In the genomic region with DNA sequence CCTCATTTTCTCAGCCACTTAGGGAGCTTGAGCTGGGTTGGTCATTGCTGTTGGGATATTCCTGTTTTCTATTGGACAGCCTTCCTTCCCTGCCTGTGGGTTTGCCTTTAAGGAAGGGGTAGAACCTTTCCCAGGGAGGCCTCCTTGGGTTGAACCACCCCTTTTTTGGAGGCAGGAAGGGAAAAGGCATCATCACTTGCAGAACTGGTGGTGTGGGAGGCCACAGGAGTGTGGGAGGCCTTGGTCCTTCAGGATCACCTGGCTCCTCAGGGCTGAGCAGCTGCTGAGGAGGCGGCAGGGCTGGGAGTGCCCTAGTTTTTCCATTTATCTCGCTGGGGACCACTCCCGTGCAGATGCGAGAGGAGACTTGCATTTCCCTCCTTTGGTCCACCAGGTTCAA, we compare ENCODE assay signal across 8 cellular contexts. TPM values are rescaled to one million over a fixed set of nuclear protein-coding genes. Genes with fewer than 3 reads are reported as not detected.
DNase-seq lines count a peak whose midpoint lies in the region; ATAC-seq, FAIRE-seq and TF ChIP-seq lines count a peak whose summit lies in the region.

No MANE protein-coding gene starts in this region.

- H3K9ac ChIP-seq in HepG2 (ENCODE audit: insufficient read depth, low read depth, low read length) = peak overlapping the region; percentile 66

- no peak for ATAC-seq in activated CD8-positive, alpha-beta memory T cell treated with anti-CD3 and anti-CD28 coated beads, Interleukin-2, amount 10 ng/mL, durations not matched to agents 7 days and 5 days
- ATAC-seq in activated CD8-positive, alpha-beta T cell treated with anti-CD3 and anti-CD28 coated beads, Interleukin-2, amount 10 ng/mL, durations not matched to agents 7 days and 5 days = no peak
- peak; percentile 3 for ATAC-seq in HepG2

- no peak for TF ChIP-seq EP300 in HepG2 (IDR thresholded peaks at IDR 0.05; ENCODE audit: low read depth in 2 of 2, low read length in 2 of 2)
- TF ChIP-seq EP300 in HepG2 (CRISPR knock-in tag; IDR thresholded peaks at IDR 0.05; ENCODE audit: borderline replicate concordance) = no peak

- H3K36me3 ChIP-seq in HepG2 (replicated peaks in 1 of 2; ENCODE audit: control insufficient read depth in 1 of 2, insufficient read depth in 2 of 2, low read length in 2 of 2) = peaks cover 2 to 6% of the 10 kb centered on the region in 2 experiments; a peak in 2 of 5 replicates
- peaks cover 20 to 27% of the 10 kb centered on the region in 2 donors for H3K36me3 ChIP-seq in thyroid gland

- DNase-seq in activated CD8-positive, alpha-beta memory T cell treated with anti-CD3 and anti-CD28 coated beads, Interleukin-2, amount 10 ng/mL, durations not matched to agents 7 days and 5 days = no peak
- DNase-seq in activated CD8-positive, alpha-beta memory T cell treated with anti-CD3 and anti-CD28 coated beads, Interleukin-2, amount 50 U/mL, for 4 hours = no peak
- DNase-seq in activated CD8-positive, alpha-beta T cell treated with anti-CD3 and anti-CD28 coated beads, Interleukin-2, amount 10 ng/mL, durations not matched to agents 7 days and 5 days = no peak
- no peak for DNase-seq in HepG2 (ENCODE audit: low spot score)
- no peak for DNase-seq in thyroid gland
- no peak for DNase-seq in NCI-H1436 (lab: John Stamatoyannopoulos, UW)
- DNase-seq in NCI-H510A (lab: John Stamatoyannopoulos, UW) = no peak
- no peak for DNase-seq in NCI-H1092 treated with DMSO at 0.1 percent for 48 hours (lab: John Stamatoyannopoulos, UW)

- TF ChIP-seq CTCF in HepG2 (CRISPR knock-in tag; IDR thresholded peaks at IDR 0.05) (no peak), thyroid gland (IDR thresholded peaks at IDR 0.05) (no peak)

- CTCF ChIA-PET in activated CD8-positive, alpha-beta memory T cell treated with anti-CD3 and anti-CD28 coated beads, Interleukin-2, amount 10 ng/mL, durations not matched to agents 7 days and 5 days (lab: Charles Lee) = interaction anchor here (0.6 to 43.7 kb wide), 18 partner anchors 10 to 492 kb away, joined by 3 to 1550 read pairs (median 4); a partner anchor contains a TSS
- CTCF ChIA-PET in activated CD8-positive, alpha-beta T cell treated with anti-CD3 and anti-CD28 coated beads, Interleukin-2, amount 10 ng/mL, durations not matched to agents 7 days and 5 days (lab: Charles Lee) = interaction anchor here (1.4 to 33.2 kb wide), 12 partner anchors 9 to 216 kb away, joined by 3 to 1507 read pairs (median 4); a partner anchor contains a TSS
- CTCF ChIA-PET in HepG2 (lab: Yijun Ruan, JAX; ENCODE audit: low intra/inter-chr PET ratio, low total read pairs) = interaction anchor here (0.8 to 2.2 kb wide), 2 partner anchors 40 to 230 kb away, joined by 5 to 32 read pairs; no protein-coding TSS in a partner anchor

- H3K36me3 Mint-ChIP-seq in activated CD8-positive, alpha-beta memory T cell treated with anti-CD3 and anti-CD28 coated beads, Interleukin-2, amount 10 ng/mL, durations not matched to agents 7 days and 5 days = peaks cover 9% of the 10 kb centered on the region
- H3K36me3 Mint-ChIP-seq in activated CD8-positive, alpha-beta T cell treated with anti-CD3 and anti-CD28 coated beads, Interleukin-2, amount 10 ng/mL, durations not matched to agents 7 days and 5 days (ENCODE audit: low read depth) = peaks cover 32% of the 10 kb centered on the region

- H3K9me3 Mint-ChIP-seq in activated CD8-positive, alpha-beta memory T cell treated with anti-CD3 and anti-CD28 coated beads, Interleukin-2, amount 10 ng/mL, durations not matched to agents 7 days and 5 days (ENCODE audit: low read depth) = no peaks in the 10 kb centered on the region
- no peaks in the 10 kb centered on the region for H3K9me3 Mint-ChIP-seq in activated CD8-positive, alpha-beta T cell treated with anti-CD3 and anti-CD28 coated beads, Interleukin-2, amount 10 ng/mL, durations not matched to agents 7 days and 5 days (ENCODE audit: insufficient read depth)

- H3K79me2 ChIP-seq in HepG2 (ENCODE audit: insufficient read depth, low read length) = no peaks in the 10 kb centered on the region

- H3K4me3 ChIP-seq in HepG2 (replicated peaks in 1 of 3; ENCODE audit: insufficient read depth in 1 of 3, low read depth in 2 of 3, low read length in 3 of 3) (peak overlapping the region; percentile 91 to 98 (median 95)), thyroid gland (replicated peaks in 1 of 3) (no peak overlapping the region)

- no peaks in the 10 kb centered on the region for H3K27me3 Mint-ChIP-seq in activated CD8-positive, alpha-beta memory T cell treated with anti-CD3 and anti-CD28 coated beads, Interleukin-2, amount 10 ng/mL, durations not matched to agents 7 days and 5 days
- H3K27me3 Mint-ChIP-seq in activated CD8-positive, alpha-beta T cell treated with anti-CD3 and anti-CD28 coated beads, Interleukin-2, amount 10 ng/mL, durations not matched to agents 7 days and 5 days (ENCODE audit: low read depth) = no peaks in the 10 kb centered on the region

- no peak overlapping the region for H3K27ac Mint-ChIP-seq in activated CD8-positive, alpha-beta memory T cell treated with anti-CD3 and anti-CD28 coated beads, Interleukin-2, amount 10 ng/mL, durations not matched to agents 7 days and 5 days
- H3K27ac Mint-ChIP-seq in activated CD8-positive, alpha-beta T cell treated with anti-CD3 and anti-CD28 coated beads, Interleukin-2, amount 10 ng/mL, durations not matched to agents 7 days and 5 days = no peak overlapping the region

- no peaks in the 10 kb centered on the region for H3K27me3 ChIP-seq in HepG2 (ENCODE audit: control insufficient read depth in 1 of 2, insufficient read depth in 2 of 2, low read length in 2 of 2)
- H3K27me3 ChIP-seq in thyroid gland = no peaks in the 10 kb centered on the region

- intact Hi-C loops in HepG2 (cut with micrococcal nuclease; ENCODE audit: unreplicated experiment) = loop anchor here (5.0 kb wide), 1 partner anchor 66 kb away; a partner anchor contains a TSS
- intact Hi-C loops in thyroid gland (cut with DNase I) = loop anchor here (2.0 kb wide), 1 partner anchor 38 kb away; no protein-coding TSS in a partner anchor

- H3K4me1 ChIP-seq in HepG2 (ENCODE audit: insufficient read depth, low read length) = peaks cover 18% of the 10 kb centered on the region
- H3K4me1 ChIP-seq in thyroid gland = peaks cover 10 to 15% of the 10 kb centered on the region in 2 donors

- H3K4me3 Mint-ChIP-seq in activated CD8-positive, alpha-beta memory T cell treated with anti-CD3 and anti-CD28 coated beads, Interleukin-2, amount 10 ng/mL, durations not matched to agents 7 days and 5 days = peak overlapping the region; percentile 99
- peak overlapping the region; percentile 97 for H3K4me3 Mint-ChIP-seq in activated CD8-positive, alpha-beta T cell treated with anti-CD3 and anti-CD28 coated beads, Interleukin-2, amount 10 ng/mL, durations not matched to agents 7 days and 5 days

- no peak for TF ChIP-seq POLR2A in HepG2 (IDR thresholded peaks at IDR 0.05; ENCODE audit: insufficient read depth in 1 of 2, low read depth in 2 of 2, low read length in 2 of 2)
- no peak for TF ChIP-seq POLR2A in thyroid gland (IDR thresholded peaks at IDR 0.05)

- POLR2A ChIA-PET in activated CD8-positive, alpha-beta T cell treated with anti-CD3 and anti-CD28 coated beads, Interleukin-2, amount 10 ng/mL, durations not matched to agents 7 days and 5 days (lab: Charles Lee) = interaction anchor here (1.0 to 6.7 kb wide), 4 partner anchors 10 to 55 kb away, joined by 3 to 66 read pairs (median 8); a partner anchor contains a TSS
- POLR2A ChIA-PET in HepG2 (lab: Yijun Ruan, JAX) = interaction anchor here (1.1 to 2.9 kb wide), 5 partner anchors 10 to 67 kb away, joined by 7 to 11 read pairs (median 9); a partner anchor contains a TSS

- H4K20me1 ChIP-seq in HepG2 (ENCODE audit: insufficient read depth, low read length) = no peaks in the 10 kb centered on the region

- no peak for TF ChIP-seq RAD21 in HepG2 (CRISPR knock-in tag; IDR thresholded peaks at IDR 0.05)

- 72% methylated on average over 3 of the region's 4 CpGs for WGBS in HepG2 (ENCODE audit: low lambda C conversion rate)
- WGBS in thyroid gland, 2 donors = 80 to 86% methylated on average over 4 of the region's 4 CpGs

- in situ Hi-C loops in HepG2 (cut with HindIII; ENCODE audit: extremely low pct_ligation_motif_present, low pct_unique_long_range_greater_than_20kb) = loop anchor here (5.0 kb wide), 1 partner anchor 39 kb away; no protein-coding TSS in a partner anchor

- H2AFZ ChIP-seq in HepG2 (ENCODE audit: low read length) = peak overlapping the region; percentile 98

- peak overlapping the region; percentile 88 for H3K4me2 ChIP-seq in HepG2 (ENCODE audit: low read depth, low read length)

- no peaks in the 10 kb centered on the region for H3K9me3 ChIP-seq in HepG2 (ENCODE audit: low read length)
- H3K9me3 ChIP-seq in thyroid gland = no peaks in the 10 kb centered on the region

- BruUV-seq in HepG2 (replicated peaks; lab: Mats Ljungman, UMichigan) = no TSS peak

- no peak for FAIRE-seq in HepG2 (lab: Jason Lieb, UNC)

- H3K27ac ChIP-seq in HepG2 (ENCODE audit: extremely low read length, insufficient read depth, low read length) (no peak overlapping the region), thyroid gland (peak overlapping the region in 2 of 3 donors; percentile 3 to 43)

- H3K4me1 Mint-ChIP-seq in activated CD8-positive, alpha-beta memory T cell treated with anti-CD3 and anti-CD28 coated beads, Interleukin-2, amount 10 ng/mL, durations not matched to agents 7 days and 5 days = peaks cover 46% of the 10 kb centered on the region
- peaks cover 51% of the 10 kb centered on the region for H3K4me1 Mint-ChIP-seq in activated CD8-positive, alpha-beta T cell treated with anti-CD3 and anti-CD28 coated beads, Interleukin-2, amount 10 ng/mL, durations not matched to agents 7 days and 5 days (ENCODE audit: low read depth)

RNA-seq across cellular contexts. Expression of a gene that starts 0.7 kb away (rescaled TPM):
- 10 to 100 TPM; 11.0 to 15.0 TPM for total RNA-seq in activated CD8-positive, alpha-beta memory T cell treated with anti-CD3 and anti-CD28 coated beads, Interleukin-2, amount 10 ng/mL, durations not matched to agents 7 days and 5 days
- 10 to 100 TPM; 19.0 to 19.8 TPM for total RNA-seq in activated CD8-positive, alpha-beta T cell treated with anti-CD3 and anti-CD28 coated beads, Interleukin-2, amount 10 ng/mL, durations not matched to agents 7 days and 5 days
- total RNA-seq in HepG2 (2016; rRNA removed; fragmentation: Illumina TruSeq; extraction: Trizol) (3.9 and 4.1 TPM in 2 replicates), thyroid gland (10 to 100 TPM in 3 of 4 donors, 1 to 10 TPM in 1; 8.1 to 16.0 (median 12.2) TPM)
- 0.44 and 1.0 TPM in 2 replicates for total RNA-seq in HepG2 (2016; cell fraction: cytosol; rRNA removed; fragmentation: Illumina TruSeq; extraction: Trizol; ENCODE audit: low read depth)
- total RNA-seq in HepG2 (2016; cell fraction: insoluble cytoplasmic fraction; rRNA removed; fragmentation: Illumina TruSeq; extraction: Trizol) = 3.5 and 4.3 TPM in 2 replicates
- 2.2 and 2.3 TPM in 2 replicates for total RNA-seq in HepG2 (2016; cell fraction: membrane; rRNA removed; fragmentation: Illumina TruSeq; extraction: Trizol)
- total RNA-seq in HepG2 (2016; cell fraction: nucleus; rRNA removed; fragmentation: Illumina TruSeq; extraction: Trizol) = 4.4 and 5.2 TPM in 2 replicates
- polyA plus RNA-seq in HepG2 (2011; rRNA removed) = 3.9 and 4.5 TPM in 2 replicates
- polyA plus RNA-seq in HepG2 (2011; cell fraction: cytosol; rRNA removed) = 4.0 and 4.2 TPM in 2 replicates
- 6.7 and 7.1 TPM in 2 replicates for polyA plus RNA-seq in HepG2 (2011; cell fraction: nucleus; rRNA removed)
- polyA plus RNA-seq in HepG2 (2012) = 2.4 and 3.6 TPM in 2 replicates
- polyA plus RNA-seq in HepG2 (2016; cell fraction: cytosol; fragmentation: Illumina TruSeq; extraction: Trizol; ENCODE audit: low read depth) = 0.35 TPM in 2 replicates
- 2.1 and 2.6 TPM in 2 replicates for polyA plus RNA-seq in HepG2 (2016; cell fraction: insoluble cytoplasmic fraction; fragmentation: Illumina TruSeq; extraction: Trizol; ENCODE audit: low read depth)
- 1.2 and 1.4 TPM in 2 replicates for polyA plus RNA-seq in HepG2 (2016; cell fraction: membrane; fragmentation: Illumina TruSeq; extraction: Trizol; ENCODE audit: low read depth)
- 7.6 and 8.4 TPM in 2 replicates for polyA plus RNA-seq in HepG2 (2016; cell fraction: nucleus; fragmentation: Illumina TruSeq; extraction: Trizol; ENCODE audit: insufficient read depth, low read depth)
- 10.4 and 12.2 TPM in 2 replicates for polyA minus RNA-seq in HepG2 (2011; rRNA and poly(A)+ RNA removed; ENCODE audit: low replicate concordance)
- polyA minus RNA-seq in HepG2 (2011; cell fraction: cytosol; rRNA and poly(A)+ RNA removed) = 1.5 and 2.7 TPM in 2 replicates
- 2.3 and 4.1 TPM in 2 replicates for polyA minus RNA-seq in HepG2 (2011; cell fraction: nucleus; rRNA and poly(A)+ RNA removed)

RNA-seq across cellular contexts. Expression of a gene that starts 9.5 kb away (rescaled TPM):
- 10 to 100 TPM; 10.4 to 11.1 TPM for total RNA-seq in activated CD8-positive, alpha-beta memory T cell treated with anti-CD3 and anti-CD28 coated beads, Interleukin-2, amount 10 ng/mL, durations not matched to agents 7 days and 5 days
- total RNA-seq in activated CD8-positive, alpha-beta T cell treated with anti-CD3 and anti-CD28 coated beads, Interleukin-2, amount 10 ng/mL, durations not matched to agents 7 days and 5 days = 10 to 100 TPM; 10.2 to 11.6 TPM
- 1.3 and 2.7 TPM in 2 replicates for total RNA-seq in HepG2 (2016; rRNA removed; fragmentation: Illumina TruSeq; extraction: Trizol)
- 1.7 and 1.9 TPM in 2 replicates for total RNA-seq in HepG2 (2016; cell fraction: cytosol; rRNA removed; fragmentation: Illumina TruSeq; extraction: Trizol; ENCODE audit: low read depth)
- 1.6 and 2.7 TPM in 2 replicates for total RNA-seq in HepG2 (2016; cell fraction: insoluble cytoplasmic fraction; rRNA removed; fragmentation: Illumina TruSeq; extraction: Trizol)
- 2.1 and 2.6 TPM in 2 replicates for total RNA-seq in HepG2 (2016; cell fraction: membrane; rRNA removed; fragmentation: Illumina TruSeq; extraction: Trizol)
- total RNA-seq in HepG2 (2016; cell fraction: nucleus; rRNA removed; fragmentation: Illumina TruSeq; extraction: Trizol) = 3.2 and 3.4 TPM in 2 replicates
- 2.8 and 3.0 TPM in 2 replicates for polyA plus RNA-seq in HepG2 (2011; rRNA removed)
- 1.3 and 2.3 TPM in 2 replicates for polyA plus RNA-seq in HepG2 (2011; cell fraction: cytosol; rRNA removed)
- polyA plus RNA-seq in HepG2 (2011; cell fraction: nucleus; rRNA removed) = 14.3 and 20.6 TPM in 2 replicates
- 1.5 and 1.8 TPM in 2 replicates for polyA plus RNA-seq in HepG2 (2012)
- polyA plus RNA-seq in HepG2 (2016; cell fraction: cytosol; fragmentation: Illumina TruSeq; extraction: Trizol; ENCODE audit: low read depth) = 1.1 and 1.3 TPM in 2 replicates
- polyA plus RNA-seq in HepG2 (2016; cell fraction: insoluble cytoplasmic fraction; fragmentation: Illumina TruSeq; extraction: Trizol; ENCODE audit: low read depth) = 2.1 and 2.2 TPM in 2 replicates
- 1.7 and 2.1 TPM in 2 replicates for polyA plus RNA-seq in HepG2 (2016; cell fraction: membrane; fragmentation: Illumina TruSeq; extraction: Trizol; ENCODE audit: low read depth)
- 8.6 and 9.8 TPM in 2 replicates for polyA plus RNA-seq in HepG2 (2016; cell fraction: nucleus; fragmentation: Illumina TruSeq; extraction: Trizol; ENCODE audit: insufficient read depth, low read depth)
- 5.7 and 8.5 TPM in 2 replicates for polyA minus RNA-seq in HepG2 (2011; rRNA and poly(A)+ RNA removed; ENCODE audit: low replicate concordance)
- 0.97 and 1.4 TPM in 2 replicates for polyA minus RNA-seq in HepG2 (2011; cell fraction: cytosol; rRNA and poly(A)+ RNA removed)
- 10.9 and 15.0 TPM in 2 replicates for polyA minus RNA-seq in HepG2 (2011; cell fraction: nucleus; rRNA and poly(A)+ RNA removed)
- 10 to 100 TPM in 1 of 4 donors, 1 to 10 TPM in 3; 5.8 to 11.7 (median 8.4) TPM for total RNA-seq in thyroid gland

RNA-seq across cellular contexts. Expression of a gene that starts 16.3 kb away (rescaled TPM):
- under 1 TPM; 0.20 to 0.26 TPM for total RNA-seq in activated CD8-positive, alpha-beta memory T cell treated with anti-CD3 and anti-CD28 coated beads, Interleukin-2, amount 10 ng/mL, durations not matched to agents 7 days and 5 days
- 1 to 10 TPM; 1.6 to 2.2 TPM for total RNA-seq in activated CD8-positive, alpha-beta T cell treated with anti-CD3 and anti-CD28 coated beads, Interleukin-2, amount 10 ng/mL, durations not matched to agents 7 days and 5 days
- total RNA-seq in HepG2 (2016; rRNA removed; fragmentation: Illumina TruSeq; extraction: Trizol) (1.00 and 1.3 TPM in 2 replicates), thyroid gland (10 to 100 TPM; 13.5 to 14.0 (median 13.8) TPM)
- 0.18 and 0.20 TPM in 2 replicates for total RNA-seq in HepG2 (2016; cell fraction: cytosol; rRNA removed; fragmentation: Illumina TruSeq; extraction: Trizol; ENCODE audit: low read depth)
- total RNA-seq in HepG2 (2016; cell fraction: insoluble cytoplasmic fraction; rRNA removed; fragmentation: Illumina TruSeq; extraction: Trizol) = 0.86 and 1.2 TPM in 2 replicates
- 0.80 and 0.83 TPM in 2 replicates for total RNA-seq in HepG2 (2016; cell fraction: membrane; rRNA removed; fragmentation: Illumina TruSeq; extraction: Trizol)
- total RNA-seq in HepG2 (2016; cell fraction: nucleus; rRNA removed; fragmentation: Illumina TruSeq; extraction: Trizol) = 1.3 and 1.4 TPM in 2 replicates
- polyA plus RNA-seq in HepG2 (2011; rRNA removed) = 0.40 and 0.85 TPM in 2 replicates
- 0.47 and 0.56 TPM in 2 replicates for polyA plus RNA-seq in HepG2 (2011; cell fraction: cytosol; rRNA removed)
- polyA plus RNA-seq in HepG2 (2011; cell fraction: nucleus; rRNA removed) = 0.59 and 0.66 TPM in 2 replicates
- 0.91 and 1.3 TPM in 2 replicates for polyA plus RNA-seq in HepG2 (2012)
- polyA plus RNA-seq in HepG2 (2016; cell fraction: cytosol; fragmentation: Illumina TruSeq; extraction: Trizol; ENCODE audit: low read depth) = 0.20 TPM in 2 replicates
- polyA plus RNA-seq in HepG2 (2016; cell fraction: insoluble cytoplasmic fraction; fragmentation: Illumina TruSeq; extraction: Trizol; ENCODE audit: low read depth) = 0.64 and 0.81 TPM in 2 replicates
- polyA plus RNA-seq in HepG2 (2016; cell fraction: membrane; fragmentation: Illumina TruSeq; extraction: Trizol; ENCODE audit: low read depth) = 0.51 and 0.61 TPM in 2 replicates
- polyA plus RNA-seq in HepG2 (2016; cell fraction: nucleus; fragmentation: Illumina TruSeq; extraction: Trizol; ENCODE audit: insufficient read depth, low read depth) = 1.6 and 2.2 TPM in 2 replicates
- 1.2 and 1.7 TPM in 2 replicates for polyA minus RNA-seq in HepG2 (2011; rRNA and poly(A)+ RNA removed; ENCODE audit: low replicate concordance)
- 0.35 and 0.89 TPM in 2 replicates for polyA minus RNA-seq in HepG2 (2011; cell fraction: cytosol; rRNA and poly(A)+ RNA removed)
- polyA minus RNA-seq in HepG2 (2011; cell fraction: nucleus; rRNA and poly(A)+ RNA removed) = 0.39 and 0.62 TPM in 2 replicates

RNA-seq across cellular contexts. Expression of a gene that starts 26.9 kb away (rescaled TPM):
- total RNA-seq in activated CD8-positive, alpha-beta memory T cell treated with anti-CD3 and anti-CD28 coated beads, Interleukin-2, amount 10 ng/mL, durations not matched to agents 7 days and 5 days = not detected
- total RNA-seq in activated CD8-positive, alpha-beta T cell treated with anti-CD3 and anti-CD28 coated beads, Interleukin-2, amount 10 ng/mL, durations not matched to agents 7 days and 5 days = not detected
- total RNA-seq in HepG2 (2016; rRNA removed; fragmentation: Illumina TruSeq; extraction: Trizol) (0.24 and 0.25 TPM in 2 replicates), thyroid gland (10 to 100 TPM in 1 of 4 donors, 1 to 10 TPM in 3; 7.9 to 12.4 (median 9.1) TPM)
- total RNA-seq in HepG2 (2016; cell fraction: cytosol; rRNA removed; fragmentation: Illumina TruSeq; extraction: Trizol; ENCODE audit: low read depth) = not detected in 2 replicates
- total RNA-seq in HepG2 (2016; cell fraction: insoluble cytoplasmic fraction; rRNA removed; fragmentation: Illumina TruSeq; extraction: Trizol) = 0.12 and 0.22 TPM in 2 replicates
- 0.12 TPM in 1 of 2 replicates, not detected in the other for total RNA-seq in HepG2 (2016; cell fraction: membrane; rRNA removed; fragmentation: Illumina TruSeq; extraction: Trizol)
- total RNA-seq in HepG2 (2016; cell fraction: nucleus; rRNA removed; fragmentation: Illumina TruSeq; extraction: Trizol) = 0.16 and 0.38 TPM in 2 replicates
- polyA plus RNA-seq in HepG2 (2011; rRNA removed) = 0.17 and 0.35 TPM in 2 replicates
- 0.09 and 0.14 TPM in 2 replicates for polyA plus RNA-seq in HepG2 (2011; cell fraction: cytosol; rRNA removed)
- 0.29 and 0.54 TPM in 2 replicates for polyA plus RNA-seq in HepG2 (2011; cell fraction: nucleus; rRNA removed)
- polyA plus RNA-seq in HepG2 (2012) = 0.11 and 0.32 TPM in 2 replicates
- not detected in 2 replicates for polyA plus RNA-seq in HepG2 (2016; cell fraction: cytosol; fragmentation: Illumina TruSeq; extraction: Trizol; ENCODE audit: low read depth)
- 0.27 and 0.36 TPM in 2 replicates for polyA plus RNA-seq in HepG2 (2016; cell fraction: insoluble cytoplasmic fraction; fragmentation: Illumina TruSeq; extraction: Trizol; ENCODE audit: low read depth)
- polyA plus RNA-seq in HepG2 (2016; cell fraction: membrane; fragmentation: Illumina TruSeq; extraction: Trizol; ENCODE audit: low read depth) = 0.14 TPM in 1 of 2 replicates, not detected in the other
- polyA plus RNA-seq in HepG2 (2016; cell fraction: nucleus; fragmentation: Illumina TruSeq; extraction: Trizol; ENCODE audit: insufficient read depth, low read depth) = 0.57 and 0.68 TPM in 2 replicates
- polyA minus RNA-seq in HepG2 (2011; rRNA and poly(A)+ RNA removed; ENCODE audit: low replicate concordance) = 0.16 and 2.3 TPM in 2 replicates
- polyA minus RNA-seq in HepG2 (2011; cell fraction: cytosol; rRNA and poly(A)+ RNA removed) = 0.20 TPM in 1 of 2 replicates, not detected in the other
- polyA minus RNA-seq in HepG2 (2011; cell fraction: nucleus; rRNA and poly(A)+ RNA removed) = 0.13 and 0.50 TPM in 2 replicates

RNA-seq across cellular contexts. Expression of a gene that starts 46.4 kb away (rescaled TPM):
- total RNA-seq in activated CD8-positive, alpha-beta memory T cell treated with anti-CD3 and anti-CD28 coated beads, Interleukin-2, amount 10 ng/mL, durations not matched to agents 7 days and 5 days = under 1 TPM in 1 of 2 experiments, not detected in 1; 0.16 TPM
- not detected for total RNA-seq in activated CD8-positive, alpha-beta T cell treated with anti-CD3 and anti-CD28 coated beads, Interleukin-2, amount 10 ng/mL, durations not matched to agents 7 days and 5 days
- total RNA-seq in HepG2 (2016; rRNA removed; fragmentation: Illumina TruSeq; extraction: Trizol) = not detected in 2 replicates
- 0.35 and 0.81 TPM in 2 replicates for total RNA-seq in HepG2 (2016; cell fraction: cytosol; rRNA removed; fragmentation: Illumina TruSeq; extraction: Trizol; ENCODE audit: low read depth)
- total RNA-seq in HepG2 (2016; cell fraction: insoluble cytoplasmic fraction; rRNA removed; fragmentation: Illumina TruSeq; extraction: Trizol) = 0.30 TPM in 1 of 2 replicates, not detected in the other
- 0.46 and 0.48 TPM in 2 replicates for total RNA-seq in HepG2 (2016; cell fraction: membrane; rRNA removed; fragmentation: Illumina TruSeq; extraction: Trizol)
- total RNA-seq in HepG2 (2016; cell fraction: nucleus; rRNA removed; fragmentation: Illumina TruSeq; extraction: Trizol) = 0.28 TPM in 1 of 2 replicates, not detected in the other
- not detected in 2 replicates for polyA plus RNA-seq in HepG2 (2011; rRNA removed)
- not detected in 2 replicates for polyA plus RNA-seq in HepG2 (2011; cell fraction: cytosol; rRNA removed)
- polyA plus RNA-seq in HepG2 (2011; cell fraction: nucleus; rRNA removed) = 0.05 TPM in 1 of 2 replicates, not detected in the other
- polyA plus RNA-seq in HepG2 (2012) = 0.43 and 0.49 TPM in 2 replicates
- not detected in 2 replicates for polyA plus RNA-seq in HepG2 (2016; cell fraction: cytosol; fragmentation: Illumina TruSeq; extraction: Trizol; ENCODE audit: low read depth)
- not detected in 2 replicates for polyA plus RNA-seq in HepG2 (2016; cell fraction: insoluble cytoplasmic fraction; fragmentation: Illumina TruSeq; extraction: Trizol; ENCODE audit: low read depth)
- polyA plus RNA-seq in HepG2 (2016; cell fraction: membrane; fragmentation: Illumina TruSeq; extraction: Trizol; ENCODE audit: low read depth) = not detected in 2 replicates
- polyA plus RNA-seq in HepG2 (2016; cell fraction: nucleus; fragmentation: Illumina TruSeq; extraction: Trizol; ENCODE audit: insufficient read depth, low read depth) = not detected in 2 replicates
- polyA minus RNA-seq in HepG2 (2011; rRNA and poly(A)+ RNA removed; ENCODE audit: low replicate concordance) = 0.40 TPM in 1 of 2 replicates, not detected in the other
- not detected in 2 replicates for polyA minus RNA-seq in HepG2 (2011; cell fraction: cytosol; rRNA and poly(A)+ RNA removed)
- 0.90 TPM in 1 of 2 replicates, not detected in the other for polyA minus RNA-seq in HepG2 (2011; cell fraction: nucleus; rRNA and poly(A)+ RNA removed)
- total RNA-seq in thyroid gland = 1 to 10 TPM in 2 of 4 donors, under 1 TPM in 2; 0.11 to 3.8 (median 1.1) TPM

Comparison
In these comparisons a context has a peak if more than half of its experiments do, and no peak if none do; other contexts are left out.
1. H3K4me3 ChIP-seq: peak in HepG2 (3 of 3); none in thyroid gland (0 of 3).